In genomic region chr10:24574578-24575155, GRCh38 we compare ENCODE assay signal across 17 cellular contexts.
"Had no signal": no experiment of that assay in that cellular context is flagged by ENCODE, and none has a peak within 500 bp of the region (broad histone marks: within the 10 kb centered on the region; RNA-seq: fewer than 3 reads in every experiment).

No MANE protein-coding gene starts in this region.

- H3K4me1 Mint-ChIP-seq: stimulated activated memory B cell treated with anti-CD40 and anti-IgM and Interleukin-4, amounts not matched to agents 10 μg/mL and 1 μg/mL and 100 μg/mL, for 72 hours had no signal

- H3K4me3 ChIP-seq: ascending aorta, hepatocyte, left ventricle myocardium inferior, pancreas, tibial nerve, vagina had no signal

- H3K4me1 ChIP-seq: ascending aorta, pancreas, tibial nerve, vagina had no signal

- H3K4me3 Mint-ChIP-seq: activated T-helper 17 cell treated with anti-CD3 and anti-CD28 coated beads, Interleukin-2, amount 50 U/mL, for 72 hours; effector memory CD8-positive, alpha-beta T cell; naive thymus-derived CD4-positive, alpha-beta T cell; stimulated activated memory B cell treated with anti-CD40 and anti-IgM and Interleukin-4, amounts not matched to agents 10 μg/mL and 1 μg/mL and 100 μg/mL, for 72 hours had no signal

- H3K79me2 ChIP-seq: hepatocyte had no signal

- H3K9me3 Mint-ChIP-seq: activated T-helper 17 cell treated with anti-CD3 and anti-CD28 coated beads, Interleukin-2, amount 50 U/mL, for 72 hours; effector memory CD8-positive, alpha-beta T cell had no signal

- DNase-seq: activated CD4-positive, alpha-beta T cell treated with anti-CD3 and anti-CD28 coated beads, Interleukin-2, amount 50 U/mL, for 48 hours; activated naive CD4-positive, alpha-beta T cell treated with Interleukin-2 at 50 U/mL for 16 hours; dermis blood vessel endothelial cell; effector memory CD8-positive, alpha-beta T cell; islet precursor cell; left ventricle myocardium inferior; naive thymus-derived CD4-positive, alpha-beta T cell; pancreas; stimulated activated CD4-positive, alpha-beta T cell treated with anti-CD3 and anti-CD28 coated beads, Interleukin-12 subunit alpha, Interleukin-12 subunit beta, amount 100 ng/mL, for 4 hours; T1000 had no signal

- H3K9me3 ChIP-seq: ascending aorta, left ventricle myocardium inferior, pancreas, tibial nerve, vagina had no signal

- H3K36me3 ChIP-seq: ascending aorta, left ventricle myocardium inferior, pancreas, tibial nerve, vagina had no signal

- ATAC-seq: activated T-helper 17 cell treated with anti-CD3 and anti-CD28 coated beads, Interleukin-2, amount 50 U/mL, for 72 hours; effector memory CD8-positive, alpha-beta T cell; naive thymus-derived CD4-positive, alpha-beta T cell had no signal

- FAIRE-seq: bronchial epithelial cell, pancreas had no signal

- H3K27ac Mint-ChIP-seq: activated T-helper 17 cell treated with anti-CD3 and anti-CD28 coated beads, Interleukin-2, amount 50 U/mL, for 72 hours; naive thymus-derived CD4-positive, alpha-beta T cell; stimulated activated memory B cell treated with anti-CD40 and anti-IgM and Interleukin-4, amounts not matched to agents 10 μg/mL and 1 μg/mL and 100 μg/mL, for 72 hours had no signal

- H3K27ac ChIP-seq: ascending aorta, hepatocyte, left ventricle myocardium inferior, pancreas, tibial nerve, vagina had no signal

- H3K27me3 ChIP-seq: ascending aorta, hepatocyte, pancreas, tibial nerve, vagina had no signal

- H2AFZ ChIP-seq: hepatocyte had no signal

- H3K36me3 Mint-ChIP-seq: naive thymus-derived CD4-positive, alpha-beta T cell; stimulated activated memory B cell treated with anti-CD40 and anti-IgM and Interleukin-4, amounts not matched to agents 10 μg/mL and 1 μg/mL and 100 μg/mL, for 72 hours had no signal

- H3K4me2 ChIP-seq: hepatocyte had no signal
